19 cellular contexts compared by ENCODE assay signal in genomic region chr22:24989541-24989951, GRCh38. TPM values are rescaled to one million over a fixed set of nuclear protein-coding genes. Genes with fewer than 3 reads are reported as not detected.
DNase-seq lines count a peak whose midpoint lies in the region; TF ChIP-seq lines count a peak whose summit lies in the region.
"Had no signal": no experiment of that assay in that cellular context is flagged by ENCODE, and none has a peak within 500 bp of the region (broad histone marks: within the 10 kb centered on the region; RNA-seq: fewer than 3 reads in every experiment).

No MANE protein-coding gene starts in this region.

- H3K9me3 Mint-ChIP-seq in chondrocyte (ENCODE audit: low read depth) (no peaks in the 10 kb centered on the region), progenitor cell of endocrine pancreas (ENCODE audit: low read depth) (peaks cover 4% of the 10 kb centered on the region), type B pancreatic cell (no peaks in the 10 kb centered on the region)
- H3K9me3 Mint-ChIP-seq: activated T-helper 17 cell treated with anti-CD3 and anti-CD28 coated beads, Interleukin-2, amount 50 U/mL, for 72 hours; neural crest cell had no signal

- H3K27ac ChIP-seq in right atrium auricular region: peak overlapping the region; percentile 75 to 78
- no peak overlapping the region for H3K27ac ChIP-seq in OCI-LY7 (ENCODE audit: low read depth, low read length, poor library complexity, severe bottlenecking)
- H3K27ac ChIP-seq: KMS-11 had no signal

- POLR2A ChIA-PET in OCI-LY7 (lab: Charles Lee): no interaction called here

- H3K4me3 Mint-ChIP-seq in chondrocyte (ENCODE audit: unreplicated experiment): no peak overlapping the region
- H3K4me3 Mint-ChIP-seq in progenitor cell of endocrine pancreas (ENCODE audit: low read depth): no peak overlapping the region
- no peak overlapping the region for H3K4me3 Mint-ChIP-seq in type B pancreatic cell
- H3K4me3 Mint-ChIP-seq: activated CD8-positive, alpha-beta T cell treated with anti-CD3 and anti-CD28 coated beads, Interleukin-2, amount 10 ng/mL, durations not matched to agents 7 days and 5 days; activated T-helper 17 cell treated with anti-CD3 and anti-CD28 coated beads, Interleukin-2, amount 50 U/mL, for 72 hours; neural crest cell had no signal

- H3K36me3 Mint-ChIP-seq in chondrocyte (ENCODE audit: low read depth) (peaks cover 1% of the 10 kb centered on the region), progenitor cell of endocrine pancreas (ENCODE audit: insufficient read depth) (peaks cover 8% of the 10 kb centered on the region), type B pancreatic cell (no peaks in the 10 kb centered on the region)

- CTCF ChIA-PET in OCI-LY7 (lab: Charles Lee; ENCODE audit: unreplicated experiment): no interaction called here

- DNase-seq in H7: peak; percentile 20
- no peak for DNase-seq in chondrocyte (ENCODE audit: low spot score)
- no peak for DNase-seq in right atrium auricular region (ENCODE audit: low spot score)
- no peak for DNase-seq in progenitor cell of endocrine pancreas (ENCODE audit: low spot score, unreplicated experiment)
- DNase-seq in type B pancreatic cell (ENCODE audit: extremely low spot score, unreplicated experiment): no peak
- DNase-seq in T-helper 9 cell: no peak
- DNase-seq in OCI-LY7 (ENCODE audit: low spot score): no peak
- DNase-seq in NCI-H146 (lab: John Stamatoyannopoulos, UW): no peak
- DNase-seq: activated CD8-positive, alpha-beta T cell treated with anti-CD3 and anti-CD28 coated beads, Interleukin-2, amount 10 ng/mL, durations not matched to agents 7 days and 5 days; aorta; Caco-2; GF-D8; GOT3; kidney glomerular epithelial cell; NCI-H1436 treated with DMSO at 0.1 percent for 48 hours; NCI-H524 treated with DMSO at 0.1 percent for 48 hours had no signal

- H3K27me3 ChIP-seq in H7 (ENCODE audit: control insufficient read depth, insufficient read depth, low read length) (no peaks in the 10 kb centered on the region), right atrium auricular region (no peaks in the 10 kb centered on the region)

- H3K4me1 ChIP-seq in right atrium auricular region: peaks cover 0 to 58% of the 10 kb centered on the region in 2 donors
- no peaks in the 10 kb centered on the region for H3K4me1 ChIP-seq in OCI-LY7 (ENCODE audit: insufficient read depth, low read length, poor library complexity, severe bottlenecking)
- H3K4me1 ChIP-seq: Caco-2 had no signal

- intact Hi-C loops in OCI-LY7 (cut with micrococcal nuclease; ENCODE audit: unreplicated experiment): no loop called here

- no peak overlapping the region for H3K4me3 ChIP-seq in H7 (ENCODE audit: insufficient read depth, low read depth, low read length)
- H3K4me3 ChIP-seq in right atrium auricular region: no peak overlapping the region
- no peak overlapping the region for H3K4me3 ChIP-seq in OCI-LY7 (ENCODE audit: low read depth, low read length, poor library complexity, severe bottlenecking)

- no peak overlapping the region for H3K4me2 ChIP-seq in OCI-LY7 (ENCODE audit: low read length)
- H3K4me2 ChIP-seq: KMS-11 had no signal

- H2AFZ ChIP-seq in OCI-LY7 (ENCODE audit: low read length): no peak overlapping the region

- BruUV-seq in OCI-LY7 (replicated peaks; lab: Mats Ljungman, UMichigan): no TSS peak

- H3K36me3 ChIP-seq in H7 (replicated peaks; ENCODE audit: control insufficient read depth, insufficient read depth, low read length) (no peaks in the 10 kb centered on the region), right atrium auricular region (no peaks in the 10 kb centered on the region), OCI-LY7 (ENCODE audit: insufficient read depth, low read length) (no peaks in the 10 kb centered on the region)

- H3K27me3 Mint-ChIP-seq in chondrocyte (ENCODE audit: low read depth): no peaks in the 10 kb centered on the region
- H3K27me3 Mint-ChIP-seq in progenitor cell of endocrine pancreas: no peaks in the 10 kb centered on the region
- no peaks in the 10 kb centered on the region for H3K27me3 Mint-ChIP-seq in type B pancreatic cell

- H3K27ac Mint-ChIP-seq in chondrocyte (ENCODE audit: unreplicated experiment): peak overlapping the region; percentile 33
- H3K27ac Mint-ChIP-seq in progenitor cell of endocrine pancreas: peak overlapping the region; percentile 30
- H3K27ac Mint-ChIP-seq in type B pancreatic cell: no peak overlapping the region
- H3K27ac Mint-ChIP-seq: activated CD8-positive, alpha-beta T cell treated with anti-CD3 and anti-CD28 coated beads, Interleukin-2, amount 10 ng/mL, durations not matched to agents 7 days and 5 days; activated T-helper 17 cell treated with anti-CD3 and anti-CD28 coated beads, Interleukin-2, amount 50 U/mL, for 72 hours had no signal

- H3K9me3 ChIP-seq in right atrium auricular region: no peaks in the 10 kb centered on the region
- H3K9me3 ChIP-seq in OCI-LY7 (ENCODE audit: low read length): no peaks in the 10 kb centered on the region
- H3K9me3 ChIP-seq: Caco-2 had no signal

- no peaks in the 10 kb centered on the region for H3K9me2 ChIP-seq in OCI-LY7 (ENCODE audit: insufficient read depth, low read length)

- H3K79me2 ChIP-seq in OCI-LY7 (ENCODE audit: insufficient read depth, low read depth, low read length): no peaks in the 10 kb centered on the region

- H3K4me1 Mint-ChIP-seq in chondrocyte (ENCODE audit: low read depth) (peaks cover 73% of the 10 kb centered on the region), progenitor cell of endocrine pancreas (ENCODE audit: low read depth) (no peaks in the 10 kb centered on the region), type B pancreatic cell (ENCODE audit: unreplicated experiment) (peaks cover 4% of the 10 kb centered on the region)

- no peaks in the 10 kb centered on the region for H4K20me1 ChIP-seq in OCI-LY7 (ENCODE audit: insufficient read depth, low read length)

- TF ChIP-seq CTCF in chondrocyte (IDR thresholded peaks at IDR 0.05) (no peak), right atrium auricular region (IDR thresholded peaks at IDR 0.05) (no peak), progenitor cell of endocrine pancreas (IDR thresholded peaks at IDR 0.05; ENCODE audit: unreplicated experiment) (no peak), type B pancreatic cell (conservative IDR thresholded peaks at IDR 0.05) (no peak), OCI-LY7 (conservative IDR thresholded peaks at IDR 0.05; ENCODE audit: low read length) (no peak)

RNA-seq across cellular contexts. Expression of gene KIAA1671, which starts 37.0 kb away (rescaled TPM):
- total RNA-seq in H7 (2014; rRNA removed; shearing (Covaris generic)): 7.3 and 9.2 TPM in 2 replicates
- total RNA-seq in chondrocyte: 27.5 to 36.6 TPM (median 28.5 TPM) in 3 replicates
- 10 to 100 TPM; 16.8 to 21.7 TPM for total RNA-seq in right atrium auricular region
- total RNA-seq in progenitor cell of endocrine pancreas: 57.1 and 62.1 TPM in 2 replicates
- total RNA-seq in type B pancreatic cell (ENCODE audit: low replicate concordance): 22.9 and 28.5 TPM in 2 replicates
- total RNA-seq in OCI-LY7 (2014; rRNA removed; shearing (Covaris generic)): not detected in 2 replicates
- total RNA-seq in OCI-LY7 (2022): not detected in 2 replicates

RNA-seq across cellular contexts. Expression of gene LHFPL7, which starts 43.1 kb away (rescaled TPM):
- total RNA-seq in H7 (2014; rRNA removed; shearing (Covaris generic)): not detected in 2 replicates
- not detected in 3 replicates for total RNA-seq in chondrocyte
- not detected for total RNA-seq in right atrium auricular region
- not detected in 2 replicates for total RNA-seq in progenitor cell of endocrine pancreas
- not detected in 2 replicates for total RNA-seq in type B pancreatic cell (ENCODE audit: low replicate concordance)
- total RNA-seq in OCI-LY7 (2014; rRNA removed; shearing (Covaris generic)): not detected in 2 replicates
- not detected in 2 replicates for total RNA-seq in OCI-LY7 (2022)
- total RNA-seq: activated CD8-positive, alpha-beta T cell treated with anti-CD3 and anti-CD28 coated beads, Interleukin-2, amount 10 ng/mL, durations not matched to agents 7 days and 5 days; activated T-helper 17 cell treated with anti-CD3 and anti-CD28 coated beads, Interleukin-2, amount 50 U/mL, for 72 hours; aorta; Caco-2; neural crest cell had no signal
